ENCODE assay signal across 1 cellular context in genomic region chr11:4851033-4851432, GRCh38.
TF ChIP-seq lines count a peak whose summit lies in the region.

No MANE protein-coding gene starts in this region.

TF ChIP-seq in IMR-90, 13 proteins besides CTCF, POLR2A, EP300 and RAD21:
- TF ChIP-seq CEBPB (IDR thresholded peaks at IDR 0.05; ENCODE audit: low read depth, low read length) (no peak), BHLHE40 (IDR thresholded peaks at IDR 0.05; ENCODE audit: low read depth, low read length) (peak; percentile 48; the same call in 1 of the 2 replicates)
